In the genomic region with DNA sequence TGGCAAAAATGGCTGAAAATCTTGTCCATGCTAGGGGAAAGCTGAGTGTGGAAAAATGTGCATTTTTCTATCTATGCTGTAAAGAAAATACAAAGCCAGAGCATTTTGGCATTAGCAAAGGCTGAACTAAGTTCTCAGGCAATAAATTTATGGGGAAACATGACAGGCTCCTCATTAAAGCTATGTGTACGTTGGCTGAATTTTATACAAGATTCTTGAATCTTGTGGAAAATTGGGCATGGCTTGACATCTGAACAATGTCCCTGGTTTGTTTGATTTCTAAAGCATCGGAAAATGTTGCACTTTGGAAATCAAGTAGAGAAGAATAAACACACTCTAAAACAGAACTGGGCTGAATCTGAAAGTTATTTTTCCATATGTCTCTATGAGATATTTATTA, we compare ENCODE assay signal across 21 cellular contexts. TPM values are rescaled to one million over a fixed set of nuclear protein-coding genes. Genes with fewer than 3 reads are reported as not detected.
DNase-seq lines count a peak whose midpoint lies in the region; ATAC-seq and TF ChIP-seq lines count a peak whose summit lies in the region.
"Had no signal": no experiment of that assay in that cellular context is flagged by ENCODE, and none has a peak within 500 bp of the region (broad histone marks: within the 10 kb centered on the region; RNA-seq: fewer than 3 reads in every experiment).

No MANE protein-coding gene starts in this region.

- TF ChIP-seq CTCF in brain (conservative IDR thresholded peaks at IDR 0.05) (no peak), tibial artery (IDR thresholded peaks at IDR 0.05) (no peak), progenitor cell of endocrine pancreas (IDR thresholded peaks at IDR 0.05; ENCODE audit: unreplicated experiment) (no peak)

- H3K4me1 Mint-ChIP-seq in brain (peaks cover 88% of the 10 kb centered on the region), progenitor cell of endocrine pancreas (ENCODE audit: low read depth) (peaks cover 14% of the 10 kb centered on the region)

- H3K9me3 ChIP-seq in muscle layer of colon (ENCODE audit: low read length) (no peaks in the 10 kb centered on the region), tibial artery (no peaks in the 10 kb centered on the region)
- H3K9me3 ChIP-seq: A549, SJSA1 had no signal

- DNase-seq in NCI-H748 (lab: John Stamatoyannopoulos, UW; ENCODE audit: unreplicated experiment) (peak; percentile 79), NCI-H748 treated with DMSO at 0.1 percent for 48 hours (lab: John Stamatoyannopoulos, UW) (no peak), tibial artery (no peak), progenitor cell of endocrine pancreas (ENCODE audit: low spot score, unreplicated experiment) (no peak), 8988T (no peak)
- DNase-seq: EL, GOT3, KG1, NCI-H1048, NCI-H1694 treated with DMSO at 0.1 percent for 48 hours, NCI-H345, NCI-H526, PC-3 had no signal

- peaks cover 33% of the 10 kb centered on the region for H3K36me3 Mint-ChIP-seq in brain
- H3K36me3 Mint-ChIP-seq in progenitor cell of endocrine pancreas (ENCODE audit: insufficient read depth), result peaks cover 15% of the 10 kb centered on the region

- intact Hi-C loops in tibial artery (cut with DNase I; ENCODE audit: low total_unique reads), result loop anchor here (10.0 kb wide), 1 partner anchor 122 kb away; no protein-coding TSS in a partner anchor

- H3K4me3 ChIP-seq in muscle layer of colon (ENCODE audit: low read depth in 1 of 2, low read length in 2 of 2) (peak overlapping the region in 1 of 2 donors; percentile 49), tibial artery (peak overlapping the region; percentile 12 to 29)
- H3K4me3 ChIP-seq: A549, SJSA1 had no signal

- peak overlapping the region in 4 of 5 experiments; percentile 81 to 97 (median 90) for H3K27ac Mint-ChIP-seq in brain
- no peak overlapping the region for H3K27ac Mint-ChIP-seq in progenitor cell of endocrine pancreas

- H3K4me3 Mint-ChIP-seq in brain (peak overlapping the region in 4 of 5 experiments; percentile 30 to 70 (median 51)), progenitor cell of endocrine pancreas (ENCODE audit: low read depth) (no peak overlapping the region)

- H3K36me3 ChIP-seq in muscle layer of colon (ENCODE audit: insufficient read depth, low read length) (no peaks in the 10 kb centered on the region), tibial artery (no peaks in the 10 kb centered on the region)

- peaks cover 26% of the 10 kb centered on the region for H3K4me1 ChIP-seq in muscle layer of colon (ENCODE audit: insufficient read depth, low read length)
- H3K4me1 ChIP-seq in tibial artery, result peaks cover 0 to 77% (median 18%) of the 10 kb centered on the region in 4 donors
- H3K4me1 ChIP-seq: A549 had no signal

- H3K9ac ChIP-seq in muscle layer of colon (ENCODE audit: low read length), result no peak overlapping the region

- no peak for ATAC-seq in HG03469 (IDR thresholded peaks at IDR 0.05; ENCODE audit: unreplicated experiment)
- ATAC-seq: A549, HepG2, PC-3 had no signal

- peaks cover 3% of the 10 kb centered on the region for H3K27me3 Mint-ChIP-seq in brain
- no peaks in the 10 kb centered on the region for H3K27me3 Mint-ChIP-seq in progenitor cell of endocrine pancreas

- H3K27me3 ChIP-seq in muscle layer of colon (ENCODE audit: control insufficient read depth in 1 of 2, insufficient read depth in 2 of 2, low read length in 2 of 2) (no peaks in the 10 kb centered on the region), tibial artery (no peaks in the 10 kb centered on the region)
- H3K27me3 ChIP-seq: SJSA1 had no signal

- no peaks in the 10 kb centered on the region for H3K9me3 Mint-ChIP-seq in brain
- H3K9me3 Mint-ChIP-seq in progenitor cell of endocrine pancreas (ENCODE audit: low read depth), result no peaks in the 10 kb centered on the region

- H3K27ac ChIP-seq in muscle layer of colon (ENCODE audit: low read depth, low read length) (peak overlapping the region; percentile 7), tibial artery (peak overlapping the region; percentile 66 to 81)
- H3K27ac ChIP-seq: A549, C4-2B, SJSA1 had no signal

RNA-seq across cellular contexts. Expression of gene CPA1, which starts 16.8 kb away (rescaled TPM):
- polyA plus RNA-seq in brain (ENCODE audit: insufficient read depth, low read depth, low replicate concordance), result not detected
- 17.8 and 23.7 TPM in 2 replicates for total RNA-seq in progenitor cell of endocrine pancreas
- total RNA-seq: M059J, PC-3, SJSA1 had no signal
- polyA plus RNA-seq: A549 had no signal

RNA-seq across cellular contexts. Expression of gene CEP41, which starts 43.8 kb away (rescaled TPM):
- 86.1 TPM for polyA plus RNA-seq in brain (ENCODE audit: insufficient read depth, low read depth, low replicate concordance)
- 29.3 and 31.8 TPM in 2 replicates for total RNA-seq in progenitor cell of endocrine pancreas

RNA-seq across cellular contexts. Expression of gene CPA5, which starts 52.4 kb away (rescaled TPM):
- 2.3 TPM for polyA plus RNA-seq in brain (ENCODE audit: insufficient read depth, low read depth, low replicate concordance)
- total RNA-seq in progenitor cell of endocrine pancreas, result not detected in 2 replicates
- total RNA-seq: HepG2, M059J, PC-3 had no signal
- polyA plus RNA-seq: A549 had no signal
